Comparison of ENCODE assay signal across 10 cellular contexts in genomic region chr11:40294343-40294723, GRCh38.
DNase-seq lines count a peak whose midpoint lies in the region; ATAC-seq and TF ChIP-seq lines count a peak whose summit lies in the region.
"Had no signal": no experiment of that assay in that cellular context is flagged by ENCODE, and none has a peak within 500 bp of the region (broad histone marks: within the 10 kb centered on the region; RNA-seq: fewer than 3 reads in every experiment).

No MANE protein-coding gene starts in this region.

- H4K5ac ChIP-seq in mesendoderm (ENCODE audit: low read length): no peak overlapping the region

- DNase-seq in stimulated activated naive B cell treated with anti-CD40 and anti-IgM and Interleukin-4, amounts not matched to agents 10 μg/mL and 1 μg/mL and 100 μg/mL, for 72 hours: no peak
- DNase-seq in activated naive CD4-positive, alpha-beta T cell treated with Interleukin-2 at 50 U/mL for 16 hours: no peak
- DNase-seq in mesendoderm: no peak
- no peak for DNase-seq in NCI-H2081 treated with DMSO at 0.1 percent for 48 hours (lab: John Stamatoyannopoulos, UW)
- DNase-seq in AG20443 (ENCODE audit: low spot score): no peak

- no peak overlapping the region for H2BK120ac ChIP-seq in mesendoderm (ENCODE audit: low read depth, low read length)

- no peak overlapping the region for H3K18ac ChIP-seq in mesendoderm (ENCODE audit: low read length)

- no peaks in the 10 kb centered on the region for H3K9me3 Mint-ChIP-seq in brain
- H3K9me3 Mint-ChIP-seq in stimulated activated naive B cell treated with anti-CD40 and anti-IgM and Interleukin-4, amounts not matched to agents 10 μg/mL and 1 μg/mL and 100 μg/mL, for 72 hours: peaks cover 6 to 8% of the 10 kb centered on the region in 2 donors

- no peaks in the 10 kb centered on the region for H3K79me1 ChIP-seq in mesendoderm (ENCODE audit: low read length)

- H3K4me2 ChIP-seq in mesendoderm (ENCODE audit: low read length): no peak overlapping the region

- no peak overlapping the region for H3K27ac ChIP-seq in mesendoderm (ENCODE audit: low read depth, low read length)
- H3K27ac ChIP-seq: WERI-Rb-1 had no signal

- no peak overlapping the region for H3K9ac ChIP-seq in mesendoderm (ENCODE audit: low read length)

- peaks cover 2% of the 10 kb centered on the region for H3K4me1 ChIP-seq in mesendoderm (ENCODE audit: control insufficient read depth, low read depth, low read length)

- ATAC-seq in GM19467 (IDR thresholded peaks at IDR 0.05; ENCODE audit: unreplicated experiment) (peak; percentile 25), HG03066 (IDR thresholded peaks at IDR 0.05; ENCODE audit: low read depth, unreplicated experiment) (peak; percentile 5)
- ATAC-seq in stimulated activated naive B cell treated with anti-CD40 and anti-IgM and Interleukin-4, amounts not matched to agents 10 μg/mL and 1 μg/mL and 100 μg/mL, for 72 hours (replicated peaks): peak; percentile 10 to 14
- ATAC-seq: HCT116 had no signal

- peak in 1 of 2 experiments; percentile 13 for TF ChIP-seq CTCF in brain (conservative IDR thresholded peaks at IDR 0.05)

- H2BK5ac ChIP-seq in mesendoderm (ENCODE audit: low read length): no peak overlapping the region

- no peaks in the 10 kb centered on the region for H3K36me3 Mint-ChIP-seq in brain
- H3K36me3 Mint-ChIP-seq in stimulated activated naive B cell treated with anti-CD40 and anti-IgM and Interleukin-4, amounts not matched to agents 10 μg/mL and 1 μg/mL and 100 μg/mL, for 72 hours: peaks cover 4 to 5% of the 10 kb centered on the region in 2 donors

- H3K4me1 Mint-ChIP-seq in brain: peaks cover 32% of the 10 kb centered on the region
- peaks cover 5 to 10% of the 10 kb centered on the region in 2 donors for H3K4me1 Mint-ChIP-seq in stimulated activated naive B cell treated with anti-CD40 and anti-IgM and Interleukin-4, amounts not matched to agents 10 μg/mL and 1 μg/mL and 100 μg/mL, for 72 hours

- H2BK15ac ChIP-seq in mesendoderm (replicated peaks; ENCODE audit: low read depth): no peak overlapping the region

- H3K56ac ChIP-seq in mesendoderm (ENCODE audit: low read length): no peak overlapping the region

- H3K36me3 ChIP-seq in mesendoderm (ENCODE audit: control insufficient read depth, insufficient read depth, low read length): no peaks in the 10 kb centered on the region
- H3K36me3 ChIP-seq: WERI-Rb-1 had no signal

- H2AK5ac ChIP-seq in mesendoderm (ENCODE audit: low read length): no peak overlapping the region

- no CpG with 5 or more reads among the region's 13 CpGs for WGBS in mesendoderm (ENCODE audit: extremely low coverage, insufficient coverage, low lambda C conversion rate)

- H4K8ac ChIP-seq in mesendoderm (ENCODE audit: low read depth, low read length): no peak overlapping the region

- H3K4me3 ChIP-seq in mesendoderm (ENCODE audit: low read length): no peak overlapping the region

- no peak overlapping the region for H3K4ac ChIP-seq in mesendoderm (ENCODE audit: low read depth, low read length)

- H3K27ac Mint-ChIP-seq in brain: peak overlapping the region; percentile 76 to 97 (median 88)
- no peak overlapping the region for H3K27ac Mint-ChIP-seq in stimulated activated naive B cell treated with anti-CD40 and anti-IgM and Interleukin-4, amounts not matched to agents 10 μg/mL and 1 μg/mL and 100 μg/mL, for 72 hours

- H3K27me3 ChIP-seq in mesendoderm (ENCODE audit: insufficient read depth, low read length, poor library complexity): no peaks in the 10 kb centered on the region

- no peak overlapping the region for H3K23ac ChIP-seq in mesendoderm (ENCODE audit: low read length)

- peaks cover 39% of the 10 kb centered on the region for H3K27me3 Mint-ChIP-seq in brain
- H3K27me3 Mint-ChIP-seq in stimulated activated naive B cell treated with anti-CD40 and anti-IgM and Interleukin-4, amounts not matched to agents 10 μg/mL and 1 μg/mL and 100 μg/mL, for 72 hours: peaks cover 15 to 42% of the 10 kb centered on the region in 2 donors

- peak overlapping the region; percentile 85 to 91 (median 89) for H3K4me3 Mint-ChIP-seq in brain
- peak overlapping the region in 1 of 2 donors; percentile 78 for H3K4me3 Mint-ChIP-seq in stimulated activated naive B cell treated with anti-CD40 and anti-IgM and Interleukin-4, amounts not matched to agents 10 μg/mL and 1 μg/mL and 100 μg/mL, for 72 hours

- H3K79me2 ChIP-seq in mesendoderm (ENCODE audit: control insufficient read depth, insufficient read depth, low read length): no peaks in the 10 kb centered on the region
